In the genomic region with DNA sequence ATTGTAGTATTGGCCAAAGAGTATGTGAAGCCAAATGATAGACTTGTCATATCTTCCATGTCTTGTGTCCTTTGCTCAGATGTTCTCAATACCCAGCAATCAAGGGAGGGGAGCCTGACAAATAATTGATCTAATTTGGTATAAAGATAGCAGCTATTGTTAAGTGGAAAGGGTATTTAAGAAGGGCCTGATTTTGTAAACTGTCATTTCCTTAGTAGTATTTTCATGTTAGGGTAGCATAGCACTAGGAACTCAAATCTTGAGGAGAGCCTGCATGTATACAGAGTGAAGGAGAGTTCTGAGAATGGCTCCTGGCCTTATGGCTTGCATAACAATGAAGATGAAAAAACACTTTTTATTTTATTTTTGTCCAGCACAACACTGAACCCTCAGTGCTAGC, we compare ENCODE assay signal across 14 cellular contexts.
"Had no signal": no experiment of that assay in that cellular context is flagged by ENCODE, and none has a peak within 500 bp of the region (broad histone marks: within the 10 kb centered on the region; RNA-seq: fewer than 3 reads in every experiment).

No MANE protein-coding gene starts in this region.

- H3K27me3 ChIP-seq: pancreas had no signal

- ATAC-seq: activated CD4-positive, alpha-beta T cell treated with anti-CD3 and anti-CD28 coated beads for 36 hours; activated CD8-positive, alpha-beta memory T cell treated with anti-CD3 and anti-CD28 coated beads, Interleukin-2, amount 10 ng/mL, durations not matched to agents 7 days and 5 days had no signal

- H3K27ac ChIP-seq: epithelial cell of prostate, pancreas had no signal

- DNase-seq: activated CD4-positive, alpha-beta memory T cell treated with anti-CD3 and anti-CD28 coated beads for 36 hours; activated CD4-positive, alpha-beta T cell treated with anti-CD3 and anti-CD28 coated beads for 36 hours; activated CD8-positive, alpha-beta memory T cell treated with anti-CD3 and anti-CD28 coated beads, Interleukin-2, amount 10 ng/mL, durations not matched to agents 7 days and 5 days; activated naive CD4-positive, alpha-beta T cell treated with anti-CD3 and anti-CD28 coated beads, Interleukin-2, amount 10 ng/mL, durations not matched to agents 7 days and 5 days; activated T-cell treated with anti-CD3 and anti-CD28 coated beads, Interleukin-2, amount 50 U/mL, for 1 hour; central memory CD4-positive, alpha-beta T cell; effector memory CD4-positive, alpha-beta T cell; foreskin melanocyte; pancreas; stimulated activated CD4-positive, alpha-beta T cell treated with anti-CD3 and anti-CD28 coated beads, Interleukin-12 subunit alpha, Interleukin-12 subunit beta, amount 100 ng/mL, for 4 hours; stimulated activated CD4-positive, alpha-beta T cell treated with anti-CD3 and anti-CD28 coated beads, Interleukin-2, amount 100 ng/mL, for 24 hours; T-helper 1 cell; T1000 had no signal
